In genomic region chr9:92293075-92293354, GRCh38 we compare ENCODE assay signal across 7 cellular contexts. TPM values are rescaled to one million over a fixed set of nuclear protein-coding genes. Genes with fewer than 3 reads are reported as not detected.
DNase-seq lines count a peak whose midpoint lies in the region; ATAC-seq and TF ChIP-seq lines count a peak whose summit lies in the region.

No MANE protein-coding gene starts in this region.

- H3K4me1 Mint-ChIP-seq in activated CD4-positive, alpha-beta memory T cell treated with anti-CD3 and anti-CD28 coated beads for 36 hours (ENCODE audit: low read depth) = peaks cover 63% of the 10 kb centered on the region

- peak overlapping the region; percentile 95 for H3K4me3 Mint-ChIP-seq in activated CD4-positive, alpha-beta memory T cell treated with anti-CD3 and anti-CD28 coated beads for 36 hours

- H3K27ac Mint-ChIP-seq in activated CD4-positive, alpha-beta memory T cell treated with anti-CD3 and anti-CD28 coated beads for 36 hours = peak overlapping the region; percentile 93

- peaks cover 19 to 67% (median 37%) of the 10 kb centered on the region in 6 donors for H3K4me1 ChIP-seq in spleen

- no peaks in the 10 kb centered on the region for H3K9me3 ChIP-seq in spleen

- H3K27me3 Mint-ChIP-seq in activated CD4-positive, alpha-beta memory T cell treated with anti-CD3 and anti-CD28 coated beads for 36 hours = no peaks in the 10 kb centered on the region

- POLR2A ChIA-PET in activated CD4-positive, alpha-beta memory T cell treated with anti-CD3 and anti-CD28 coated beads for 36 hours (lab: Charles Lee) = interaction anchor here (1.0 to 1.8 kb wide), 2 partner anchors 33 to 50 kb away, joined by 3 to 7 read pairs; partner anchors contain the start of genes CENPP and NOL8

- WGBS in spleen, 5 donors = 1 to 2% (median 1%) methylated on average over 5 of the region's 5 CpGs

- H3K9me3 Mint-ChIP-seq in activated CD4-positive, alpha-beta memory T cell treated with anti-CD3 and anti-CD28 coated beads for 36 hours = no peaks in the 10 kb centered on the region

- H3K4me3 ChIP-seq in HFF-Myc (replicated peaks; ENCODE audit: low read depth, low read length) (peak overlapping the region; percentile 89), iPS-11a (ENCODE audit: low read depth, low read length) (peak overlapping the region; percentile 90), spleen (peak overlapping the region; percentile 61 to 85 (median 76))

- peak overlapping the region in 7 of 8 donors; percentile 72 to 91 (median 87) for H3K27ac ChIP-seq in spleen

- H3K36me3 Mint-ChIP-seq in activated CD4-positive, alpha-beta memory T cell treated with anti-CD3 and anti-CD28 coated beads for 36 hours = peaks cover 51% of the 10 kb centered on the region

- CTCF ChIA-PET in activated CD4-positive, alpha-beta memory T cell treated with anti-CD3 and anti-CD28 coated beads for 36 hours (lab: Charles Lee) = no interaction called here

- no peak for TF ChIP-seq POLR2A in spleen (IDR thresholded peaks at IDR 0.05)

- TF ChIP-seq CTCF in HFF-Myc (IDR thresholded peaks at IDR 0.05; ENCODE audit: low read depth, low read length, missing control alignments) (no peak), spleen (IDR thresholded peaks at IDR 0.05 in 8 of 11, conservative IDR thresholded peaks at IDR 0.05 in 3 of 11) (no peak), omental fat pad (IDR thresholded peaks at IDR 0.05) (no peak)

- ATAC-seq in GM21723 (IDR thresholded peaks at IDR 0.05; ENCODE audit: unreplicated experiment) (no peak), omental fat pad (ENCODE audit: low FRiP score) (no peak)

- DNase-seq in HFF-Myc (ENCODE audit: extremely low read depth, low read depth) (no peak), spleen (no peak), omental fat pad (ENCODE audit: low spot score) (no peak)
- no peak for DNase-seq in activated CD4-positive, alpha-beta memory T cell treated with anti-CD3 and anti-CD28 coated beads for 36 hours
- DNase-seq in activated effector memory CD4-positive, alpha-beta T cell treated with Interleukin-2 at 50 U/mL for 16 hours = no peak

- peaks cover 0 to 43% (median 17%) of the 10 kb centered on the region in 6 donors for H3K36me3 ChIP-seq in spleen

- intact Hi-C loops in activated CD4-positive, alpha-beta memory T cell treated with anti-CD3 and anti-CD28 coated beads for 36 hours (cut with micrococcal nuclease) = loop anchor here (1.0 kb wide), 1 partner anchor 32 kb away; the partner anchor contains the start of genes CENPP and NOL8
- intact Hi-C loops in spleen (cut with DNase I; ENCODE audit: low total_unique reads) = loop anchor here (5.0 kb wide), 1 partner anchor 34 kb away; the partner anchor contains the start of genes CENPP and NOL8

- no peaks in the 10 kb centered on the region for H3K27me3 ChIP-seq in spleen (replicated peaks in 1 of 7)

RNA-seq across cellular contexts. Expression of gene IARS1, which starts 0.5 kb away (rescaled TPM):
- 100 to 1,000 TPM; 212 to 222 TPM for total RNA-seq in activated CD4-positive, alpha-beta memory T cell treated with anti-CD3 and anti-CD28 coated beads for 36 hours
- 100 to 1,000 TPM in 1 of 7 donors, 10 to 100 TPM in 6; 58.3 to 110 (median 71.5) TPM for total RNA-seq in spleen
- polyA plus RNA-seq in spleen = 10 to 100 TPM; 16.0 to 25.6 (median 22.9) TPM
- 100 to 1,000 TPM in 1 of 4 donors, 10 to 100 TPM in 3; 73.8 to 198 (median 85.8) TPM for total RNA-seq in omental fat pad

RNA-seq across cellular contexts. Expression of gene NOL8, which starts 32.1 kb away (rescaled TPM):
- 10 to 100 TPM; 45.6 to 47.1 TPM for total RNA-seq in activated CD4-positive, alpha-beta memory T cell treated with anti-CD3 and anti-CD28 coated beads for 36 hours
- total RNA-seq in spleen (10 to 100 TPM; 37.0 to 70.6 (median 43.4) TPM), omental fat pad (10 to 100 TPM; 25.2 to 49.1 (median 34.7) TPM)
- 10 to 100 TPM; 29.9 to 38.2 (median 34.2) TPM for polyA plus RNA-seq in spleen

RNA-seq across cellular contexts. Expression of gene CENPP, which starts 32.7 kb away (rescaled TPM):
- total RNA-seq in activated CD4-positive, alpha-beta memory T cell treated with anti-CD3 and anti-CD28 coated beads for 36 hours = 10 to 100 TPM; 21.8 to 23.5 TPM
- 10 to 100 TPM in 2 of 7 donors, 1 to 10 TPM in 5; 5.4 to 15.8 (median 6.9) TPM for total RNA-seq in spleen
- 1 to 10 TPM; 1.7 to 2.1 (median 2.0) TPM for polyA plus RNA-seq in spleen
- 1 to 10 TPM; 1.2 to 7.0 (median 5.6) TPM for total RNA-seq in omental fat pad
